In genomic region chr2:207655000-207655399, GRCh38 we compare ENCODE assay signal across 26 cellular contexts. TPM values are rescaled to one million over a fixed set of nuclear protein-coding genes. Genes with fewer than 3 reads are reported as not detected.
A peak's percentile ranks its signal among the peaks of the same experiment; 100 is the strongest.
DNase-seq lines count a peak whose midpoint lies in the region; ATAC-seq and TF ChIP-seq lines count a peak whose summit lies in the region.
"Had no signal": no experiment of that assay in that cellular context is flagged by ENCODE, and none has a peak within 500 bp of the region (broad histone marks: within the 10 kb centered on the region; RNA-seq: fewer than 3 reads in every experiment).

No MANE protein-coding gene starts in this region.

- intact Hi-C loops in left lung (cut with DNase I) (no loop called here), uterus (cut with DNase I; ENCODE audit: low total_unique reads) (no loop called here)

- peak; percentile 33; the same call in 1 of the 3 replicates for ATAC-seq in RWPE2 (ENCODE audit: low read depth)
- ATAC-seq in left lung = peak; percentile 45
- ATAC-seq: Right ventricle myocardium inferior, T-cell had no signal

- H3K36me3 ChIP-seq in RWPE2 (ENCODE audit: low read depth) (no peaks in the 10 kb centered on the region), left lung (no peaks in the 10 kb centered on the region), uterus (no peaks in the 10 kb centered on the region)
- H3K36me3 ChIP-seq: BLaER1, SJSA1 had no signal

- TF ChIP-seq CTCF in RWPE2 (IDR thresholded peaks at IDR 0.05; ENCODE audit: poor library complexity, severe bottlenecking) (no peak), left lung (IDR thresholded peaks at IDR 0.05) (no peak), uterus (IDR thresholded peaks at IDR 0.05) (no peak), GM10266 (IDR thresholded peaks at IDR 0.05; ENCODE audit: control insufficient read depth, insufficient read depth, low read depth, missing control alignments) (no peak)

- H3K4me1 ChIP-seq in RWPE2 (ENCODE audit: insufficient read depth, poor library complexity, severe bottlenecking) = no peaks in the 10 kb centered on the region
- no peaks in the 10 kb centered on the region for H3K4me1 ChIP-seq in left lung
- no peaks in the 10 kb centered on the region for H3K4me1 ChIP-seq in uterus
- H3K4me1 ChIP-seq: BLaER1, SJSA1 had no signal

- H3K27ac ChIP-seq in RWPE2 (ENCODE audit: poor library complexity, severe bottlenecking) (no peak overlapping the region), left lung (no peak overlapping the region), uterus (no peak overlapping the region)
- H3K27ac ChIP-seq: 22Rv1, BLaER1, SJSA1 had no signal

- no peak for TF ChIP-seq POLR2A in uterus (IDR thresholded peaks at IDR 0.05)

- H3K4me3 ChIP-seq in RWPE2 (ENCODE audit: severe bottlenecking) = no peak overlapping the region
- H3K4me3 ChIP-seq in left lung = no peak overlapping the region
- H3K4me3 ChIP-seq in uterus = no peak overlapping the region
- H3K4me3 ChIP-seq: BLaER1, SJSA1 had no signal

- DNase-seq in AG08395 (ENCODE audit: low spot score) (peak; percentile 11), ELF-1 (ENCODE audit: low read depth, low spot score) (peak; percentile 17), RWPE2 (ENCODE audit: low spot score) (no peak), left lung (no peak), uterus (no peak), GM10266 (ENCODE audit: extremely low spot score) (no peak), mesenteric fat pad (ENCODE audit: low spot score) (no peak)
- DNase-seq in stimulated activated CD4-positive, alpha-beta T cell treated with anti-CD3 and anti-CD28 coated beads, Interleukin-2, amount 100 ng/mL, for 48 hours = no peak
- DNase-seq: CD4-positive, alpha-beta T cell; DMS53; EL; HCEC 1CT; IMR-90; NCI-H1048; NCI-H1417; NCI-H1694 treated with DMSO at 0.1 percent for 48 hours; NCI-H2081 treated with DMSO at 0.1 percent for 48 hours; NCI-H2171 treated with DMSO at 0.1 percent for 48 hours; NCI-H446; NCI-H524 treated with DMSO at 0.1 percent for 48 hours; NCI-H774; T-cell had no signal

- H3K9me3 ChIP-seq in RWPE2 (ENCODE audit: severe bottlenecking) (no peaks in the 10 kb centered on the region), left lung (no peaks in the 10 kb centered on the region), uterus (no peaks in the 10 kb centered on the region)
- H3K9me3 ChIP-seq: BLaER1, SJSA1 had no signal

- no peaks in the 10 kb centered on the region for H3K27me3 ChIP-seq in RWPE2 (ENCODE audit: insufficient read depth, poor library complexity, severe bottlenecking)
- no peaks in the 10 kb centered on the region for H3K27me3 ChIP-seq in left lung
- no peaks in the 10 kb centered on the region for H3K27me3 ChIP-seq in uterus
- H3K27me3 ChIP-seq: BLaER1, SJSA1 had no signal

RNA-seq across cellular contexts. Expression of gene METTL21A, which starts 29.8 kb away (rescaled TPM):
- total RNA-seq in left lung (10 to 100 TPM; 14.6 to 18.1 TPM), uterus (10 to 100 TPM in 2 of 4 donors, 1 to 10 TPM in 1, under 1 TPM in 1; 0.77 to 32.3 (median 11.6) TPM), mesenteric fat pad (16.3 TPM)

RNA-seq across cellular contexts. Expression of gene CCNYL1, which starts 56.4 kb away (rescaled TPM):
- total RNA-seq in left lung (10 to 100 TPM; 20.6 to 33.2 TPM), uterus (10 to 100 TPM in 3 of 4 donors, 1 to 10 TPM in 1; 4.1 to 32.6 (median 15.7) TPM), mesenteric fat pad (24.4 TPM)

Comparison
In these comparisons a context has a peak if more than half of its experiments do, and no peak if none do; other contexts are left out.
1. DNase-seq: peak in AG08395 (single experiment) and ELF-1 (single experiment); none in RWPE2 (single experiment), left lung (0 of 2), uterus (0 of 2), GM10266 (single experiment), mesenteric fat pad (single experiment) and stimulated activated CD4-positive, alpha-beta T cell treated with anti-CD3 and anti-CD28 coated beads, Interleukin-2, amount 100 ng/mL, for 48 hours (0 of 2).